Comparison of ENCODE assay signal across 8 cellular contexts in the genomic region with DNA sequence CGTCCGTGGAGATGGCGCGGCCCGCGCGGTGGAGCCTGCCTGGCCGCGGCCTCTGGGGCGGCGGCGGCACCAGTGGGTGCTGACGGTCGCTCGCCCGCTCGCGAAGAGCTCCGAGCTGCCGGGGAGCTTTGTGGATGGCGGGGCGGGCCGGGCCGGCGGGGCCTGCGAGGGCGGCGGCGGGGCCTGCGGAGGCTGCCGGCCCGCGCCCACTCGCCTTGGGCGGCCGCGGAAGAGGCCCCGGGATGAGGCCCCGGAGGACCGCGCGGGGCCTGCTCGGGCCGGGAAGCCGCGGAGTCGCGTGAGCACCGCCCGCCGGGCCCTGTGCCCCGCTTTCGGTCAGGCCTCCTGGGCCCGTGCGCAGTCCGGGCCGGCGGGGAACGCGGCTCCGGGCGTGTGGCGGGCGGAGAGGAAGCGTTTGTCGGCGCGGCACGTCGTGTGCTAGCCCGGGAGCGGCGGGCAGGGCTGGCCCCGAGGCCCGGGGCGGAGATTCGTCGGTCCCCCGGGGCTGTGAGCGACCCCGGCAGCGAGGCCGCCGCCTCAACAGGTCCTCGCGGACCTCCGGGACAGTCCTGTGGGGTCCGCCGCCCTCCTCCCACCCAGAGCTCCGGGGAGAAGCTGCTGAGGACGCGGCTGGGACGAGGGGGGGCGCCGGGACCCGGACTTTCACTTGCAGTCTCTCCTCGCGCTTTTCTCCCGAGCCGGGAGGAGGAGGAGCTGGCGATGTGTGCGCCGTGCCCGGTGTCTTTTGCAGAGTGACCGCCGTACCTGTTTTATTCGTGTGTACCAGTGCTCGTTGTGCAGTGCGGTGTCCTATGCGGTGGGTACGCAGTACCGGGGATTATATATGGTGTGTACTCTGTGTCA. TPM values are rescaled to one million over a fixed set of nuclear protein-coding genes. Genes with fewer than 3 reads are reported as not detected.
DNase-seq lines count a peak whose midpoint lies in the region; ATAC-seq and TF ChIP-seq lines count a peak whose summit lies in the region.

No MANE protein-coding gene starts in this region.

- no peaks in the 10 kb centered on the region for H3K9me3 Mint-ChIP-seq in HFFc6
- no peaks in the 10 kb centered on the region for H3K9me3 Mint-ChIP-seq in dendritic cell treated with granulocyte-macrophage colony-stimulating factor and Interleukin-4, amounts not matched to agents 40 ng/mL and 50 ng/mL, for 4 days

- H3K4me3 Mint-ChIP-seq in HFFc6: peak overlapping the region; percentile 95
- H3K4me3 Mint-ChIP-seq in dendritic cell treated with granulocyte-macrophage colony-stimulating factor and Interleukin-4, amounts not matched to agents 40 ng/mL and 50 ng/mL, for 4 days: peak overlapping the region; percentile 74

- TF ChIP-seq CTCF in HFFc6 (IDR thresholded peaks at IDR 0.05) (no peak), right lobe of liver (IDR thresholded peaks at IDR 0.05) (no peak)

- peak overlapping the region; percentile 57 to 78 (median 75) for H3K4me3 ChIP-seq in right lobe of liver

- H3K4me1 Mint-ChIP-seq in HFFc6 (ENCODE audit: low read depth): peaks cover 66% of the 10 kb centered on the region
- H3K4me1 Mint-ChIP-seq in dendritic cell treated with granulocyte-macrophage colony-stimulating factor and Interleukin-4, amounts not matched to agents 40 ng/mL and 50 ng/mL, for 4 days (ENCODE audit: low read depth): peaks cover 18% of the 10 kb centered on the region

- TF ChIP-seq POLR2A in GM18505 (IDR thresholded peaks at IDR 0.05; ENCODE audit: borderline replicate concordance, extremely low read depth, insufficient read depth, insufficient read length) (peak; percentile 66), right lobe of liver (IDR thresholded peaks at IDR 0.05) (peak; percentile 52)

- ATAC-seq in GM18505 (IDR thresholded peaks at IDR 0.05; ENCODE audit: unreplicated experiment) (peak; percentile 33), right lobe of liver (peak; percentile 57 to 68 (median 65))

- H3K27me3 ChIP-seq in right lobe of liver: no peaks in the 10 kb centered on the region

- no peaks in the 10 kb centered on the region for H3K36me3 Mint-ChIP-seq in HFFc6 (ENCODE audit: low read depth)
- H3K36me3 Mint-ChIP-seq in dendritic cell treated with granulocyte-macrophage colony-stimulating factor and Interleukin-4, amounts not matched to agents 40 ng/mL and 50 ng/mL, for 4 days (ENCODE audit: low read depth): no peaks in the 10 kb centered on the region

- intact Hi-C loops in dendritic cell treated with granulocyte-macrophage colony-stimulating factor and Interleukin-4, amounts not matched to agents 40 ng/mL and 50 ng/mL, for 4 days (cut with micrococcal nuclease): no loop called here
- intact Hi-C loops in right lobe of liver (cut with DNase I): no loop called here

- DNase-seq in HFFc6: peak; percentile 25
- DNase-seq in NCI-H128 (lab: John Stamatoyannopoulos, UW; ENCODE audit: unreplicated experiment): peak; percentile 6
- peak; percentile 48 to 51 for DNase-seq in activated CD4-positive, alpha-beta T cell treated with anti-CD3 and anti-CD28 coated beads, Interleukin-2, amount 50 U/mL, for 24 hours (ENCODE audit: low read depth in 1 of 2, low spot score in 1 of 2)
- DNase-seq in right lobe of liver: peak; percentile 73 to 76 (median 76)
- peak; percentile 57 to 64 for DNase-seq in stimulated activated CD4-positive, alpha-beta T cell treated with anti-CD3 and anti-CD28 coated beads, Interleukin-4, amount 100 ng/mL, for 4 hours
- DNase-seq in GF-D8 (lab: John Stamatoyannopoulos, UW): no peak

- H3K9me3 ChIP-seq in right lobe of liver: no peaks in the 10 kb centered on the region

- peak overlapping the region; percentile 86 to 97 (median 88) for H3K27ac ChIP-seq in right lobe of liver

- WGBS in right lobe of liver (ENCODE audit: insufficient coverage, low coverage, low lambda C conversion rate, missing lambda C conversion rate): 0% methylated on average over 19 of the region's 112 CpGs

- peaks cover 0 to 14% (median 4%) of the 10 kb centered on the region in 4 donors for H3K4me1 ChIP-seq in right lobe of liver

- H3K27me3 Mint-ChIP-seq in HFFc6 (ENCODE audit: insufficient read depth): no peaks in the 10 kb centered on the region
- peaks cover 40% of the 10 kb centered on the region for H3K27me3 Mint-ChIP-seq in dendritic cell treated with granulocyte-macrophage colony-stimulating factor and Interleukin-4, amounts not matched to agents 40 ng/mL and 50 ng/mL, for 4 days

- H3K27ac Mint-ChIP-seq in HFFc6: peak overlapping the region; percentile 85
- peak overlapping the region; percentile 61 for H3K27ac Mint-ChIP-seq in dendritic cell treated with granulocyte-macrophage colony-stimulating factor and Interleukin-4, amounts not matched to agents 40 ng/mL and 50 ng/mL, for 4 days

- no peaks in the 10 kb centered on the region for H3K36me3 ChIP-seq in right lobe of liver

RNA-seq across cellular contexts. Expression of a gene that starts 0.6 kb away (rescaled TPM):
- total RNA-seq in HFFc6 (2021; fragmentation: NEBNext Ultra II Directional; extraction: Animal tissue kit (Norgen Biotek cat#: 25700)): 10 to 100 TPM; 56.7 to 75.2 (median 65.9) TPM
- total RNA-seq in right lobe of liver: 10 to 100 TPM; 22.5 to 30.6 (median 24.4) TPM
